Comparison of ENCODE assay signal across 20 cellular contexts in genomic region chr7:27782849-27783248, GRCh38. TPM values are rescaled to one million over a fixed set of nuclear protein-coding genes. Genes with fewer than 3 reads are reported as not detected.
DNase-seq lines count a peak whose midpoint lies in the region; ATAC-seq, FAIRE-seq and TF ChIP-seq lines count a peak whose summit lies in the region.
"Had no signal": no experiment of that assay in that cellular context is flagged by ENCODE, and none has a peak within 500 bp of the region (broad histone marks: within the 10 kb centered on the region; RNA-seq: fewer than 3 reads in every experiment).

No MANE protein-coding gene starts in this region.

- peak; percentile 26 for FAIRE-seq in endometrium (lab: Jason Lieb, UNC)
- FAIRE-seq in D721Med (lab: Jason Lieb, UNC): no peak
- FAIRE-seq: K562, TTC549 had no signal

- no peak overlapping the region for H3K27ac Mint-ChIP-seq in activated T-cell treated with anti-CD3 and anti-CD28 coated beads, Interleukin-2, amount 50 U/mL, for 72 hours
- H3K27ac Mint-ChIP-seq in stimulated activated effector memory CD8-positive, alpha-beta T cell treated with anti-CD3 and anti-CD28 coated beads, Interleukin-12 subunit alpha, Interleukin-12 subunit beta, amount 100 ng/mL, for 72 hours: peak overlapping the region; percentile 27

- peak; percentile 67 to 75 for ATAC-seq in activated T-cell treated with anti-CD3 and anti-CD28 coated beads, Interleukin-2, amount 50 U/mL, for 72 hours (replicated peaks in 1 of 2)
- peak; percentile 87 for ATAC-seq in stimulated activated effector memory CD8-positive, alpha-beta T cell treated with anti-CD3 and anti-CD28 coated beads, Interleukin-12 subunit alpha, Interleukin-12 subunit beta, amount 100 ng/mL, for 72 hours
- ATAC-seq: K562, left lung had no signal

- H3K4me1 Mint-ChIP-seq in activated T-cell treated with anti-CD3 and anti-CD28 coated beads, Interleukin-2, amount 50 U/mL, for 72 hours (ENCODE audit: low read depth): peaks cover 20% of the 10 kb centered on the region
- H3K4me1 Mint-ChIP-seq in stimulated activated effector memory CD8-positive, alpha-beta T cell treated with anti-CD3 and anti-CD28 coated beads, Interleukin-12 subunit alpha, Interleukin-12 subunit beta, amount 100 ng/mL, for 72 hours: peaks cover 14% of the 10 kb centered on the region
- H3K4me1 Mint-ChIP-seq: CD14-positive monocyte had no signal

- H3K4me3 Mint-ChIP-seq in activated T-cell treated with anti-CD3 and anti-CD28 coated beads, Interleukin-2, amount 50 U/mL, for 72 hours: peak overlapping the region; percentile 0 to 20
- H3K4me3 Mint-ChIP-seq in stimulated activated effector memory CD8-positive, alpha-beta T cell treated with anti-CD3 and anti-CD28 coated beads, Interleukin-12 subunit alpha, Interleukin-12 subunit beta, amount 100 ng/mL, for 72 hours: no peak overlapping the region
- H3K4me3 Mint-ChIP-seq: CD14-positive monocyte had no signal

- H3K9me3 Mint-ChIP-seq in activated T-cell treated with anti-CD3 and anti-CD28 coated beads, Interleukin-2, amount 50 U/mL, for 72 hours: no peaks in the 10 kb centered on the region
- no peaks in the 10 kb centered on the region for H3K9me3 Mint-ChIP-seq in stimulated activated effector memory CD8-positive, alpha-beta T cell treated with anti-CD3 and anti-CD28 coated beads, Interleukin-12 subunit alpha, Interleukin-12 subunit beta, amount 100 ng/mL, for 72 hours
- H3K9me3 Mint-ChIP-seq: CD14-positive monocyte had no signal

- peaks cover 3 to 5% of the 10 kb centered on the region in 2 donors for H3K36me3 Mint-ChIP-seq in activated T-cell treated with anti-CD3 and anti-CD28 coated beads, Interleukin-2, amount 50 U/mL, for 72 hours (ENCODE audit: insufficient read depth in 2 of 2)
- peaks cover 76% of the 10 kb centered on the region for H3K36me3 Mint-ChIP-seq in stimulated activated effector memory CD8-positive, alpha-beta T cell treated with anti-CD3 and anti-CD28 coated beads, Interleukin-12 subunit alpha, Interleukin-12 subunit beta, amount 100 ng/mL, for 72 hours

- no peak for DNase-seq in activated T-cell treated with anti-CD3 and anti-CD28 coated beads, Interleukin-2, amount 50 U/mL, for 72 hours
- no peak for DNase-seq in activated T-cell treated with anti-CD3 and anti-CD28 coated beads, Interleukin-2, amount 50 U/mL, for 48 hours
- DNase-seq in RKO (ENCODE audit: low spot score) (peak; percentile 34), iPS-NIHi7 (ENCODE audit: extremely low spot score) (no peak), mucosa of gallbladder (ENCODE audit: low spot score) (no peak), D721Med (ENCODE audit: insufficient read length, low spot score) (no peak)
- no peak for DNase-seq in stimulated activated effector memory CD8-positive, alpha-beta T cell treated with anti-CD3 and anti-CD28 coated beads, Interleukin-12 subunit alpha, Interleukin-12 subunit beta, amount 100 ng/mL, for 72 hours (ENCODE audit: low spot score in 2 of 2)
- DNase-seq: ACHN; activated CD4-positive, alpha-beta T cell treated with anti-CD3 and anti-CD28 coated beads, Interleukin-2, amount 50 U/mL, for 1 hour; DMS79; esophagus squamous epithelium; left lung; NCI-H1930; NCI-H446 treated with DMSO at 0.1 percent for 48 hours; spleen; SW 1271 had no signal

- TF ChIP-seq CTCF in D721Med (IDR thresholded peaks at IDR 0.05; ENCODE audit: insufficient read depth, missing control alignments): no peak

- H3K27me3 Mint-ChIP-seq in activated T-cell treated with anti-CD3 and anti-CD28 coated beads, Interleukin-2, amount 50 U/mL, for 72 hours (ENCODE audit: low read depth): no peaks in the 10 kb centered on the region

RNA-seq across cellular contexts. Expression of gene TAX1BP1, which starts 42.9 kb away (rescaled TPM):
- total RNA-seq in activated T-cell treated with anti-CD3 and anti-CD28 coated beads, Interleukin-2, amount 50 U/mL, for 72 hours: 100 to 1,000 TPM; 129 to 162 TPM
- total RNA-seq in mucosa of gallbladder: 159 TPM
